1 cellular context compared by ENCODE assay signal in the genomic region with DNA sequence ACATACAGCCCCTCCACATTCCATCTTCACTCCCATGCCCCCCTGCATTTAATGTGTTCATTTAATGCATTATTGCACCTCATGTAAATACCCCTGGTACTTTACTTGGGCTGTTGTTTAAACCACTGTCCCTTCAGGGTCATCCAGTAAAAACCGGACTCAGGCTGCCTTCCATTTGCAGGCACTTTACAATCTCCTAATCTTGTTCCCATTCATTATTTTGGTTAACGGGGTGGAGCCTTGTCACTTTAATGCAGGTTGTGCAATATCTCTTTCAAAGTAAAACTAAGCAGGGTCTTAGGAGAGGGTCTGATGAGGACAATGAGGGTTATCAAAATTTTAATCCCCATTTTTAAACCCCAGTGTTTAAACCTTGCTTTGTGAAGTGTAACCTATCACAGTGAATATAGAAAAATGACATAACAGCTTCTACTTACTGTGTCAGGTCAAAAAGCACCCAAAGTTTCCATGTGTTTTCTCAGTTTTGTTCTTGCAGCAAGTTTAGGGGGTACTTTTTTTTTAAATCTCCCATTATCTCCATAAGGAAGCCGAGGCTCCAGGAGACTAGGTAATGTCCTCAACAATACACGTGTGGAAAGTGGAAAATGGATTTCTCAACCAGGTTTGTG.
TF ChIP-seq lines count a peak whose summit lies in the region.

No MANE protein-coding gene starts in this region.

TF ChIP-seq in K562, 482 proteins besides CTCF, POLR2A, EP300 and RAD21 (continued from another document):
- TF ChIP-seq, protein P1, sequence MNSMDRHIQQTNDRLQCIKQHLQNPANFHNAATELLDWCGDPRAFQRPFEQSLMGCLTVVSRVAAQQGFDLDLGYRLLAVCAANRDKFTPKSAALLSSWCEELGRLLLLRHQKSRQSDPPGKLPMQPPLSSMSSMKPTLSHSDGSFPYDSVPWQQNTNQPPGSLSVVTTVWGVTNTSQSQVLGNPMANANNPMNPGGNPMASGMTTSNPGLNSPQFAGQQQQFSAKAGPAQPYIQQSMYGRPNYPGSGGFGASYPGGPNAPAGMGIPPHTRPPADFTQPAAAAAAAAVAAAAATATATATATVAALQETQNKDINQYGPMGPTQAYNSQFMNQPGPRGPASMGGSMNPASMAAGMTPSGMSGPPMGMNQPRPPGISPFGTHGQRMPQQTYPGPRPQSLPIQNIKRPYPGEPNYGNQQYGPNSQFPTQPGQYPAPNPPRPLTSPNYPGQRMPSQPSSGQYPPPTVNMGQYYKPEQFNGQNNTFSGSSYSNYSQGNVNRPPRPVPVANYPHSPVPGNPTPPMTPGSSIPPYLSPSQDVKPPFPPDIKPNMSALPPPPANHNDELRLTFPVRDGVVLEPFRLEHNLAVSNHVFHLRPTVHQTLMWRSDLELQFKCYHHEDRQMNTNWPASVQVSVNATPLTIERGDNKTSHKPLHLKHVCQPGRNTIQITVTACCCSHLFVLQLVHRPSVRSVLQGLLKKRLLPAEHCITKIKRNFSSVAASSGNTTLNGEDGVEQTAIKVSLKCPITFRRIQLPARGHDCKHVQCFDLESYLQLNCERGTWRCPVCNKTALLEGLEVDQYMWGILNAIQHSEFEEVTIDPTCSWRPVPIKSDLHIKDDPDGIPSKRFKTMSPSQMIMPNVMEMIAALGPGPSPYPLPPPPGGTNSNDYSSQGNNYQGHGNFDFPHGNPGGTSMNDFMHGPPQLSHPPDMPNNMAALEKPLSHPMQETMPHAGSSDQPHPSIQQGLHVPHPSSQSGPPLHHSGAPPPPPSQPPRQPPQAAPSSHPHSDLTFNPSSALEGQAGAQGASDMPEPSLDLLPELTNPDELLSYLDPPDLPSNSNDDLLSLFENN (IDR thresholded peaks at IDR 0.05; ENCODE audit: low read depth in 2 of 2, low read length in 2 of 2), result no peak
- TF ChIP-seq, protein P2, sequence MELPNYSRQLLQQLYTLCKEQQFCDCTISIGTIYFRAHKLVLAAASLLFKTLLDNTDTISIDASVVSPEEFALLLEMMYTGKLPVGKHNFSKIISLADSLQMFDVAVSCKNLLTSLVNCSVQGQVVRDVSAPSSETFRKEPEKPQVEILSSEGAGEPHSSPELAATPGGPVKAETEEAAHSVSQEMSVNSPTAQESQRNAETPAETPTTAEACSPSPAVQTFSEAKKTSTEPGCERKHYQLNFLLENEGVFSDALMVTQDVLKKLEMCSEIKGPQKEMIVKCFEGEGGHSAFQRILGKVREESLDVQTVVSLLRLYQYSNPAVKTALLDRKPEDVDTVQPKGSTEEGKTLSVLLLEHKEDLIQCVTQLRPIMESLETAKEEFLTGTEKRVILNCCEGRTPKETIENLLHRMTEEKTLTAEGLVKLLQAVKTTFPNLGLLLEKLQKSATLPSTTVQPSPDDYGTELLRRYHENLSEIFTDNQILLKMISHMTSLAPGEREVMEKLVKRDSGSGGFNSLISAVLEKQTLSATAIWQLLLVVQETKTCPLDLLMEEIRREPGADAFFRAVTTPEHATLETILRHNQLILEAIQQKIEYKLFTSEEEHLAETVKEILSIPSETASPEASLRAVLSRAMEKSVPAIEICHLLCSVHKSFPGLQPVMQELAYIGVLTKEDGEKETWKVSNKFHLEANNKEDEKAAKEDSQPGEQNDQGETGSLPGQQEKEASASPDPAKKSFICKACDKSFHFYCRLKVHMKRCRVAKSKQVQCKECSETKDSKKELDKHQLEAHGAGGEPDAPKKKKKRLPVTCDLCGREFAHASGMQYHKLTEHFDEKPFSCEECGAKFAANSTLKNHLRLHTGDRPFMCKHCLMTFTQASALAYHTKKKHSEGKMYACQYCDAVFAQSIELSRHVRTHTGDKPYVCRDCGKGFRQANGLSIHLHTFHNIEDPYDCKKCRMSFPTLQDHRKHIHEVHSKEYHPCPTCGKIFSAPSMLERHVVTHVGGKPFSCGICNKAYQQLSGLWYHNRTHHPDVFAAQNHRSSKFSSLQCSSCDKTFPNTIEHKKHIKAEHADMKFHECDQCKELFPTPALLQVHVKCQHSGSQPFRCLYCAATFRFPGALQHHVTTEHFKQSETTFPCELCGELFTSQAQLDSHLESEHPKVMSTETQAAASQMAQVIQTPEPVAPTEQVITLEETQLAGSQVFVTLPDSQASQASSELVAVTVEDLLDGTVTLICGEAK (IDR thresholded peaks at IDR 0.05), result no peak
- TF ChIP-seq, protein P2 (CRISPR knock-in tag; IDR thresholded peaks at IDR 0.05), result no peak
- TF ChIP-seq RBM34 (IDR thresholded peaks at IDR 0.05; ENCODE audit: borderline replicate concordance, insufficient read depth, low read length), result no peak
- TF ChIP-seq MEIS2 (IDR thresholded peaks at IDR 0.05; ENCODE audit: partially characterized antibody), result peak; percentile 52
- TF ChIP-seq, protein P3, sequence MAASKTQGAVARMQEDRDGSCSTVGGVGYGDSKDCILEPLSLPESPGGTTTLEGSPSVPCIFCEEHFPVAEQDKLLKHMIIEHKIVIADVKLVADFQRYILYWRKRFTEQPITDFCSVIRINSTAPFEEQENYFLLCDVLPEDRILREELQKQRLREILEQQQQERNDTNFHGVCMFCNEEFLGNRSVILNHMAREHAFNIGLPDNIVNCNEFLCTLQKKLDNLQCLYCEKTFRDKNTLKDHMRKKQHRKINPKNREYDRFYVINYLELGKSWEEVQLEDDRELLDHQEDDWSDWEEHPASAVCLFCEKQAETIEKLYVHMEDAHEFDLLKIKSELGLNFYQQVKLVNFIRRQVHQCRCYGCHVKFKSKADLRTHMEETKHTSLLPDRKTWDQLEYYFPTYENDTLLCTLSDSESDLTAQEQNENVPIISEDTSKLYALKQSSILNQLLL (CRISPR knock-in tag; IDR thresholded peaks at IDR 0.05; ENCODE audit: borderline replicate concordance), result no peak
- TF ChIP-seq SLC30A9 (CRISPR knock-in tag; IDR thresholded peaks at IDR 0.05), result no peak
- no peak for TF ChIP-seq CBX5 (IDR thresholded peaks at IDR 0.05; ENCODE audit: borderline replicate concordance, low read depth)
- no peak for TF ChIP-seq ARNT (IDR thresholded peaks at IDR 0.05)
- no peak for TF ChIP-seq BRF1 (IDR thresholded peaks at IDR 0.05; ENCODE audit: borderline replicate concordance, extremely low read depth, insufficient read length)
- no peak for TF ChIP-seq POLR2AphosphoS2 (IDR thresholded peaks at IDR 0.05; ENCODE audit: low read length)
- no peak for TF ChIP-seq RBM22 (IDR thresholded peaks at IDR 0.05; ENCODE audit: low read depth, low read length, poor library complexity, severe bottlenecking)
- TF ChIP-seq, protein P4, sequence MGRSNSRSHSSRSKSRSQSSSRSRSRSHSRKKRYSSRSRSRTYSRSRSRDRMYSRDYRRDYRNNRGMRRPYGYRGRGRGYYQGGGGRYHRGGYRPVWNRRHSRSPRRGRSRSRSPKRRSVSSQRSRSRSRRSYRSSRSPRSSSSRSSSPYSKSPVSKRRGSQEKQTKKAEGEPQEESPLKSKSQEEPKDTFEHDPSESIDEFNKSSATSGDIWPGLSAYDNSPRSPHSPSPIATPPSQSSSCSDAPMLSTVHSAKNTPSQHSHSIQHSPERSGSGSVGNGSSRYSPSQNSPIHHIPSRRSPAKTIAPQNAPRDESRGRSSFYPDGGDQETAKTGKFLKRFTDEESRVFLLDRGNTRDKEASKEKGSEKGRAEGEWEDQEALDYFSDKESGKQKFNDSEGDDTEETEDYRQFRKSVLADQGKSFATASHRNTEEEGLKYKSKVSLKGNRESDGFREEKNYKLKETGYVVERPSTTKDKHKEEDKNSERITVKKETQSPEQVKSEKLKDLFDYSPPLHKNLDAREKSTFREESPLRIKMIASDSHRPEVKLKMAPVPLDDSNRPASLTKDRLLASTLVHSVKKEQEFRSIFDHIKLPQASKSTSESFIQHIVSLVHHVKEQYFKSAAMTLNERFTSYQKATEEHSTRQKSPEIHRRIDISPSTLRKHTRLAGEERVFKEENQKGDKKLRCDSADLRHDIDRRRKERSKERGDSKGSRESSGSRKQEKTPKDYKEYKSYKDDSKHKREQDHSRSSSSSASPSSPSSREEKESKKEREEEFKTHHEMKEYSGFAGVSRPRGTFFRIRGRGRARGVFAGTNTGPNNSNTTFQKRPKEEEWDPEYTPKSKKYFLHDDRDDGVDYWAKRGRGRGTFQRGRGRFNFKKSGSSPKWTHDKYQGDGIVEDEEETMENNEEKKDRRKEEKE (IDR thresholded peaks at IDR 0.05; ENCODE audit: borderline replicate concordance in 1 of 2, control insufficient read depth in 1 of 2, low read depth in 2 of 2, low read length in 1 of 2), result no peak
- no peak for TF ChIP-seq CREB1 (IDR thresholded peaks at IDR 0.05)
- TF ChIP-seq CREB1 (CRISPR knock-in tag; IDR thresholded peaks at IDR 0.05), result no peak
- 0 out of 4 replicates have a peak, but pooled peaks of 1 of the 2 experiments have one; percentile 10 for TF ChIP-seq TRIM24 (IDR thresholded peaks at IDR 0.05)
- TF ChIP-seq CSDE1 (IDR thresholded peaks at IDR 0.05), result no peak
- TF ChIP-seq CEBPG (CRISPR knock-in tag; IDR thresholded peaks at IDR 0.05), result no peak
- TF ChIP-seq CEBPG (tag; conservative IDR thresholded peaks at IDR 0.05 in 1 of 2, IDR thresholded peaks at IDR 0.05 in 1 of 2), result peak; percentile 80 to 89
- TF ChIP-seq NFIX (CRISPR knock-in tag; IDR thresholded peaks at IDR 0.05; ENCODE audit: low read depth), result no peak
- TF ChIP-seq SIN3A (IDR thresholded peaks at IDR 0.05; ENCODE audit: borderline replicate concordance in 2 of 2, control insufficient read depth in 1 of 2, low read depth in 2 of 2, low read length in 2 of 2), result no peak
- no peak for TF ChIP-seq ASH1L (IDR thresholded peaks at IDR 0.05; ENCODE audit: borderline replicate concordance, low read depth, partially characterized antibody)
- TF ChIP-seq ZNF778 (CRISPR knock-in tag; IDR thresholded peaks at IDR 0.05), result no peak
TF ChIP-seq in K562: peak in this region for 8.
